8 cellular contexts compared by ENCODE assay signal in genomic region chr5:10441083-10441991, GRCh38. TPM values are rescaled to one million over a fixed set of nuclear protein-coding genes. Genes with fewer than 3 reads are reported as not detected.
DNase-seq lines count a peak whose midpoint lies in the region; ATAC-seq and TF ChIP-seq lines count a peak whose summit lies in the region.

Gene ROPN1L, plus strand, starts transcription at chr5:10441879. Its CDS starts 289 bp downstream, at chr5:10442168.

- DNase-seq in AG09319 (ENCODE audit: extremely low read depth, low read depth): peak; percentile 54
- DNase-seq in NCI-H345 treated with DMSO at 0.1 percent for 48 hours (lab: John Stamatoyannopoulos, UW; ENCODE audit: unreplicated experiment): peak; percentile 70
- peak; percentile 67 for DNase-seq in activated CD4-positive, alpha-beta T cell treated with anti-CD3 and anti-CD28 coated beads for 1 hour
- peak; percentile 95 for DNase-seq in cerebellum (ENCODE audit: low spot score)
- peak; percentile 49 for DNase-seq in kidney epithelial cell (ENCODE audit: low read depth)
- peak; percentile 86 for DNase-seq in stimulated activated CD4-positive, alpha-beta T cell treated with anti-CD3 and anti-CD28 coated beads, Interleukin-15, amount 100 ng/mL, for 24 hours

- ATAC-seq in GM19025 (IDR thresholded peaks at IDR 0.05; ENCODE audit: low read depth, unreplicated experiment) (peak; percentile 98), HG03175 (IDR thresholded peaks at IDR 0.05; ENCODE audit: unreplicated experiment) (peak; percentile 96)

- no peaks in the 10 kb centered on the region for H3K36me3 ChIP-seq in kidney epithelial cell (ENCODE audit: control insufficient read depth, insufficient read depth, low read length)

- peak within 1 kb of the TSS; percentile 58 for H3K4me3 ChIP-seq in kidney epithelial cell (ENCODE audit: low read depth, low read length)

- no peaks in the 10 kb centered on the region for H3K27me3 ChIP-seq in kidney epithelial cell (ENCODE audit: control insufficient read depth, insufficient read depth, low read length)

- TF ChIP-seq CTCF in AG09319 (IDR thresholded peaks at IDR 0.05; ENCODE audit: low read depth, low read length) (no peak), kidney epithelial cell (IDR thresholded peaks at IDR 0.05; ENCODE audit: insufficient read depth, low read length, poor library complexity, severe bottlenecking) (no peak)

RNA-seq across cellular contexts. Expression of gene ROPN1L, which starts in this region (rescaled TPM):
- total RNA-seq in cerebellum (3.2 TPM), kidney epithelial cell (0.21 TPM in 1 of 2 replicates, not detected in the other)

Comparison
In these comparisons a context has a peak if more than half of its experiments do, and no peak if none do; other contexts are left out.
1. Peak in every context shown above with its lines: DNase-seq, ATAC-seq and H3K4me3 ChIP-seq.
2. Peak in DNase-seq and H3K4me3 ChIP-seq in kidney epithelial cell; RNA of the gene not detected or under 1 TPM.